ENCODE assay signal across 27 cellular contexts in genomic region chr6:21739241-21739640, GRCh38.
DNase-seq lines count a peak whose midpoint lies in the region; ATAC-seq, FAIRE-seq and TF ChIP-seq lines count a peak whose summit lies in the region.
"Had no signal": no experiment of that assay in that cellular context is flagged by ENCODE, and none has a peak within 500 bp of the region (broad histone marks: within the 10 kb centered on the region; RNA-seq: fewer than 3 reads in every experiment).

No MANE protein-coding gene starts in this region.

- H3K27ac ChIP-seq in GM23338 (ENCODE audit: low read depth) (peak overlapping the region; percentile 95), PC-3 (ENCODE audit: low read length) (peak overlapping the region; percentile 87), epithelial cell of prostate (peak overlapping the region; percentile 8), trophoblast cell (ENCODE audit: low read depth, low read length) (peak overlapping the region; percentile 67)
- H3K27ac ChIP-seq in CD4-positive, alpha-beta T cell (ENCODE audit: low read depth, low read length), result no peak overlapping the region
- H3K27ac ChIP-seq: gastrocnemius medialis, ovary, stomach, tibial nerve had no signal

- H3F3A ChIP-seq in GM23338 (replicated peaks; ENCODE audit: low read depth) (0 out of 2 replicates have a peak, but pooled peaks cover 3% of the 10 kb centered on the region), PC-3 (ENCODE audit: low read length, unreplicated experiment) (no peaks in the 10 kb centered on the region)

- peak overlapping the region; percentile 32 for H2BK5ac ChIP-seq in trophoblast cell (ENCODE audit: low read depth, low read length, poor library complexity)

- no peak overlapping the region for H4K12ac ChIP-seq in trophoblast cell (ENCODE audit: low read depth, low read length)

- H3K4me3 Mint-ChIP-seq in GM23338, result peak overlapping the region; percentile 24; the same call in 1 of the 3 replicates
- no peak overlapping the region for H3K4me3 Mint-ChIP-seq in CD4-positive, alpha-beta T cell
- H3K4me3 Mint-ChIP-seq: activated CD8-positive, alpha-beta T cell treated with anti-CD3 and anti-CD28 coated beads for 36 hours; naive thymus-derived CD4-positive, alpha-beta T cell; T-helper 17 cell had no signal

- H3K79me2 ChIP-seq in GM23338 (replicated peaks; ENCODE audit: insufficient read depth) (peaks cover 82% of the 10 kb centered on the region), PC-3 (ENCODE audit: low read length) (no peaks in the 10 kb centered on the region), trophoblast cell (ENCODE audit: control insufficient read depth, insufficient read depth, low read length, poor library complexity) (peaks cover 2% of the 10 kb centered on the region)

- H2AK5ac ChIP-seq in trophoblast cell (ENCODE audit: low read length), result peak overlapping the region; percentile 17

- no peak overlapping the region for H2AFZ ChIP-seq in GM23338
- no peak overlapping the region for H2AFZ ChIP-seq in PC-3 (ENCODE audit: low read length)
- peak overlapping the region; percentile 8 for H2AFZ ChIP-seq in trophoblast cell (ENCODE audit: insufficient read depth, low read length, poor library complexity)

- no peak overlapping the region for H3K23ac ChIP-seq in trophoblast cell (ENCODE audit: low read length)

- POLR2A ChIA-PET in PC-3 (lab: Charles Lee; ENCODE audit: unreplicated experiment), result no interaction called here
- POLR2A ChIA-PET in CD4-positive, alpha-beta T cell (lab: Charles Lee), result no interaction called here

- H3K36me3 ChIP-seq in GM23338 (ENCODE audit: insufficient read depth) (no peaks in the 10 kb centered on the region), PC-3 (ENCODE audit: low read depth, low read length) (no peaks in the 10 kb centered on the region), trophoblast cell (ENCODE audit: control insufficient read depth in 1 of 2, insufficient read depth in 2 of 2, low read length in 2 of 2) (no peaks in the 10 kb centered on the region)
- H3K36me3 ChIP-seq: gastrocnemius medialis, ovary, stomach, tibial nerve had no signal

- H3K4me3 ChIP-seq in GM23338 (peak overlapping the region; percentile 41; the same call in 1 of the 2 replicates), PC-3 (ENCODE audit: low read length) (peak overlapping the region; percentile 39), trophoblast cell (ENCODE audit: low read depth, low read length) (no peak overlapping the region)
- H3K4me3 ChIP-seq: gastrocnemius medialis, K562, ovary, smooth muscle cell, stomach, tibial nerve had no signal

- peak overlapping the region; percentile 59 for H2BK120ac ChIP-seq in trophoblast cell (ENCODE audit: insufficient read depth, low read length, poor library complexity)

- peaks cover 2% of the 10 kb centered on the region for H3K27me3 Mint-ChIP-seq in GM23338 (ENCODE audit: insufficient read depth, low read depth, poor library complexity)
- no peaks in the 10 kb centered on the region for H3K27me3 Mint-ChIP-seq in CD4-positive, alpha-beta T cell

- H4K8ac ChIP-seq in trophoblast cell (ENCODE audit: low read depth, low read length), result peak overlapping the region; percentile 15

- H3K36me3 Mint-ChIP-seq in GM23338 (ENCODE audit: low read depth), result peaks cover 8% of the 10 kb centered on the region; the same call in 2 of the 3 replicates
- H3K36me3 Mint-ChIP-seq in CD4-positive, alpha-beta T cell (ENCODE audit: low read depth), result no peaks in the 10 kb centered on the region
- H3K36me3 Mint-ChIP-seq: activated naive CD4-positive, alpha-beta T cell treated with anti-CD3 and anti-CD28 coated beads, Interleukin-2, amount 50 U/mL, for 72 hours had no signal

- no peak for DNase-seq in GM23338 (ENCODE audit: low spot score)
- DNase-seq in PC-3, result no peak
- DNase-seq in epithelial cell of prostate (ENCODE audit: low read depth, low spot score), result no peak
- no peak for DNase-seq in trophoblast cell
- DNase-seq in CD4-positive, alpha-beta T cell, result no peak
- DNase-seq in frontal cortex (ENCODE audit: low spot score in 2 of 2), result no peak
- DNase-seq in stimulated activated naive CD8-positive, alpha-beta T cell treated with anti-CD3 and anti-CD28 coated beads, Interleukin-15, Interleukin-2, amounts not matched to agents 100 U/mL and 50 U/mL, for 24 hours, result no peak
- DNase-seq: activated CD8-positive, alpha-beta T cell treated with anti-CD3 and anti-CD28 coated beads for 36 hours; anterior cingulate cortex; C1 segment of cervical spinal cord; caudate nucleus; gastrocnemius medialis; GOT3; hippocampal formation; naive thymus-derived CD4-positive, alpha-beta T cell; NCI-H2227 treated with DMSO at 0.1 percent for 48 hours; ovary; stimulated activated CD4-positive, alpha-beta T cell treated with anti-CD3 and anti-CD28 coated beads, Interleukin-1b, Interleukin-23, amount 100 ng/mL, for 48 hours; stimulated activated CD8-positive, alpha-beta memory T cell treated with anti-CD3 and anti-CD28 coated beads, Interleukin-4, amount 100 ng/mL, for 48 hours; stomach; T-helper 17 cell had no signal

- peaks cover 78% of the 10 kb centered on the region for H3K4me1 Mint-ChIP-seq in GM23338
- H3K4me1 Mint-ChIP-seq in CD4-positive, alpha-beta T cell (ENCODE audit: low read depth), result no peaks in the 10 kb centered on the region
- H3K4me1 Mint-ChIP-seq: T-helper 17 cell had no signal

- H3K9me3 ChIP-seq in PC-3 (ENCODE audit: low read length) (no peaks in the 10 kb centered on the region), trophoblast cell (ENCODE audit: insufficient read depth, low read depth, low read length) (no peaks in the 10 kb centered on the region)
- H3K9me3 ChIP-seq in CD4-positive, alpha-beta T cell (ENCODE audit: control insufficient read depth, low read length), result no peaks in the 10 kb centered on the region
- H3K9me3 ChIP-seq: gastrocnemius medialis, ovary, stomach, tibial nerve had no signal

- peak overlapping the region; percentile 93 for H4K91ac ChIP-seq in trophoblast cell (ENCODE audit: low read depth, low read length)

- TF ChIP-seq CTCF in GM23338 (conservative IDR thresholded peaks at IDR 0.05; ENCODE audit: low read depth in 2 of 2) (no peak), PC-3 (conservative IDR thresholded peaks at IDR 0.05; ENCODE audit: low read depth, low read length) (no peak)
- TF ChIP-seq CTCF in CD4-positive, alpha-beta T cell (IDR thresholded peaks at IDR 0.05), result no peak

- H3K18ac ChIP-seq in trophoblast cell (ENCODE audit: low read length), result peak overlapping the region; percentile 19

- BruUV-seq in PC-3 (replicated peaks; lab: Mats Ljungman, UMichigan), result no TSS peak

- H3K79me1 ChIP-seq in trophoblast cell (ENCODE audit: low read length), result peaks cover 27% of the 10 kb centered on the region

- FAIRE-seq in frontal cortex (lab: Jason Lieb, UNC), result no peak
- FAIRE-seq: GM12891, K562 had no signal

- intact Hi-C loops in PC-3 (cut with micrococcal nuclease), result loop anchor here (2.0 kb wide), 1 partner anchor 142 kb away; no protein-coding TSS in a partner anchor
- intact Hi-C loops in CD4-positive, alpha-beta T cell (cut with DNase I, micrococcal nuclease), result loop anchor here in 1 of 2 experiments (1.0 kb wide), 1 partner anchor 40 kb away; no protein-coding TSS in a partner anchor

- no CpG with 5 or more reads among the region's 2 CpGs for WGBS in trophoblast cell (ENCODE audit: extremely low coverage, insufficient coverage, insufficient read length)

- peak overlapping the region; percentile 64 for H3K4me2 ChIP-seq in GM23338
- H3K4me2 ChIP-seq in PC-3 (ENCODE audit: low read length), result peak overlapping the region; percentile 86
- H3K4me2 ChIP-seq in trophoblast cell (ENCODE audit: low read length), result no peak overlapping the region
- H3K4me2 ChIP-seq: smooth muscle cell had no signal

- H3K27ac Mint-ChIP-seq in GM23338, result peak overlapping the region; percentile 88
- H3K27ac Mint-ChIP-seq in CD4-positive, alpha-beta T cell, result no peak overlapping the region
- H3K27ac Mint-ChIP-seq: activated CD8-positive, alpha-beta T cell treated with anti-CD3 and anti-CD28 coated beads for 36 hours; activated naive CD4-positive, alpha-beta T cell treated with anti-CD3 and anti-CD28 coated beads, Interleukin-2, amount 50 U/mL, for 72 hours; naive thymus-derived CD4-positive, alpha-beta T cell; T-helper 17 cell had no signal

- H3K9me2 ChIP-seq in GM23338 (ENCODE audit: insufficient read depth), result no peaks in the 10 kb centered on the region
- no peaks in the 10 kb centered on the region for H3K9me2 ChIP-seq in PC-3 (replicated peaks; ENCODE audit: low read length)

- H3K27me3 ChIP-seq in GM23338 (ENCODE audit: insufficient read depth), result no peaks in the 10 kb centered on the region
- H3K27me3 ChIP-seq in PC-3 (ENCODE audit: low read length), result no peaks in the 10 kb centered on the region
- no peaks in the 10 kb centered on the region for H3K27me3 ChIP-seq in trophoblast cell (ENCODE audit: insufficient read depth, low read length)
- peaks cover 5% of the 10 kb centered on the region for H3K27me3 ChIP-seq in CD4-positive, alpha-beta T cell (ENCODE audit: control insufficient read depth, insufficient read depth, low read length)
- H3K27me3 ChIP-seq: gastrocnemius medialis, ovary, stomach, tibial nerve had no signal

- peak overlapping the region; percentile 30 for H3K4ac ChIP-seq in trophoblast cell (ENCODE audit: low read depth, low read length)

- ATAC-seq in GM23338 (no peak), PC-3 (no peak)
- ATAC-seq in CD4-positive, alpha-beta T cell (ENCODE audit: poor library complexity), result no peak
- no peak for ATAC-seq in stimulated activated naive CD8-positive, alpha-beta T cell treated with anti-CD3 and anti-CD28 coated beads, Interleukin-15, Interleukin-2, amounts not matched to agents 100 U/mL and 50 U/mL, for 24 hours
- ATAC-seq: activated CD8-positive, alpha-beta T cell treated with anti-CD3 and anti-CD28 coated beads for 36 hours; activated naive CD4-positive, alpha-beta T cell treated with anti-CD3 and anti-CD28 coated beads, Interleukin-2, amount 50 U/mL, for 72 hours; gastrocnemius medialis; K562; naive thymus-derived CD4-positive, alpha-beta T cell; SK-N-SH treated with all-trans-retinoic acid at 6 μM for 48 hours; T-helper 17 cell had no signal

- H3K4me1 ChIP-seq in GM23338 (ENCODE audit: insufficient read depth), result peaks cover 67% of the 10 kb centered on the region
- peaks cover 58% of the 10 kb centered on the region for H3K4me1 ChIP-seq in PC-3 (ENCODE audit: insufficient read depth, low read length)
- H3K4me1 ChIP-seq in trophoblast cell (ENCODE audit: control insufficient read depth in 1 of 2, insufficient read depth in 2 of 2, low read length in 2 of 2), result peaks cover 12 to 23% of the 10 kb centered on the region in 2 experiments
- H3K4me1 ChIP-seq: gastrocnemius medialis had no signal

- no peak overlapping the region; the same call in 1 of the 2 replicates for H3K9ac ChIP-seq in PC-3 (ENCODE audit: low read length)
- no peak overlapping the region for H3K9ac ChIP-seq in trophoblast cell (ENCODE audit: low read length)

- H4K20me1 ChIP-seq in GM23338 (replicated peaks; ENCODE audit: insufficient read depth) (no peaks in the 10 kb centered on the region), PC-3 (ENCODE audit: low read length) (no peaks in the 10 kb centered on the region)

- peak overlapping the region; percentile 39 for H2BK12ac ChIP-seq in trophoblast cell (ENCODE audit: low read length)

- H3K14ac ChIP-seq in trophoblast cell (ENCODE audit: low read length), result peak overlapping the region; percentile 62

- no peaks in the 10 kb centered on the region for H3K9me3 Mint-ChIP-seq in GM23338
- H3K9me3 Mint-ChIP-seq in CD4-positive, alpha-beta T cell, result no peaks in the 10 kb centered on the region
- H3K9me3 Mint-ChIP-seq: activated CD8-positive, alpha-beta T cell treated with anti-CD3 and anti-CD28 coated beads for 36 hours; activated naive CD4-positive, alpha-beta T cell treated with anti-CD3 and anti-CD28 coated beads, Interleukin-2, amount 50 U/mL, for 72 hours; naive thymus-derived CD4-positive, alpha-beta T cell had no signal

- CTCF ChIA-PET in PC-3 (lab: Charles Lee), result no interaction called here
- CTCF ChIA-PET in CD4-positive, alpha-beta T cell (lab: Charles Lee), result no interaction called here
